12 cellular contexts compared by ENCODE assay signal in the genomic region with DNA sequence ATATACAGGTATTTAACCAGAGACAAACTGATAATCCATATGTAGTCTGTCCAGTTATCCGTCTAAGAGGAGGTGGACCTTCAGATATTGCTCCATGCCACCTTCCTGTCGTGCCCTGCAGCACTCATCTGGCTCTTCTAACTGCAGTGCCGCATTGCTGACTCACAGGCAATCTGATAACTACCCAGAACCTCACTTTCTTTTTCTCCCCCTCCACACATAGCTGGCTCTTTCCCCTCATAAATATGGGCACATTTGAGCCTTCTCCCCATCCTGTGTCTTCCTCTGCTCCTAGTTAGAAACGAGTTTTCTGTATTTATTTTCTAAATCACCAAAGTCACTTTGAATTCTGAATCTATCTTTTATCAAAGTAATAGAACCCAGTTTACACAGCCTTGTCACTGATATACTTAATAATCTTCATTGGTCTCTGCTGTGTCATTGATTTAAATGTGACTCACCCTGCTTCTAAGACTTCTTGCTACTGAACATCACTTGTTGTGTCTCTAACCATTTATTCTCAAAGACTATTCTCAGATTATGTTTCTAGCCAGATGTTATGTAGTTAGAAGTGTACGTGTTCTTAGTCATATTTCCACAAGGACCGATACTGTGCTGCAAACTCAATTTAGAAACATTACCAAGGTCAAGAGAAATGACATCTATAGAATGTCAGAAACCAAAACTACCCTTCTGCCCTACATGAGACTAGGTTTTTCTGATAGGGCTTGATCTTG. TPM values are rescaled to one million over a fixed set of nuclear protein-coding genes. Genes with fewer than 3 reads are reported as not detected.
DNase-seq lines count a peak whose midpoint lies in the region; ATAC-seq and TF ChIP-seq lines count a peak whose summit lies in the region.
"Had no signal": no experiment of that assay in that cellular context is flagged by ENCODE, and none has a peak within 500 bp of the region (broad histone marks: within the 10 kb centered on the region; RNA-seq: fewer than 3 reads in every experiment).

No MANE protein-coding gene starts in this region.

- H3K27ac ChIP-seq in right lobe of liver (no peak overlapping the region), tibial nerve (no peak overlapping the region)

- H3K27me3 ChIP-seq in right lobe of liver (no peaks in the 10 kb centered on the region), tibial nerve (no peaks in the 10 kb centered on the region)

- H3K36me3 ChIP-seq in right lobe of liver (no peaks in the 10 kb centered on the region), tibial nerve (no peaks in the 10 kb centered on the region)

- H3K4me1 ChIP-seq in right lobe of liver, result no peaks in the 10 kb centered on the region
- no peaks in the 10 kb centered on the region for H3K4me1 ChIP-seq in tibial nerve

- H3K9me3 ChIP-seq in right lobe of liver (no peaks in the 10 kb centered on the region), tibial nerve (no peaks in the 10 kb centered on the region)

- intact Hi-C loops in right lobe of liver (cut with DNase I) (no loop called here), left colon (cut with DNase I, micrococcal nuclease) (no loop called here)

- TF ChIP-seq CTCF in right lobe of liver (IDR thresholded peaks at IDR 0.05), result no peak
- no peak for TF ChIP-seq CTCF in tibial nerve (IDR thresholded peaks at IDR 0.05)

- H3K4me3 ChIP-seq in right lobe of liver (no peak overlapping the region), tibial nerve (no peak overlapping the region)

- peak; percentile 88 for DNase-seq in H4 (ENCODE audit: low spot score)
- DNase-seq in myocyte (ENCODE audit: low read depth), result peak; percentile 34
- no peak for DNase-seq in right lobe of liver
- DNase-seq in left colon, result no peak
- DNase-seq in tibial nerve (ENCODE audit: low spot score in 2 of 2), result no peak
- DNase-seq: activated CD8-positive, alpha-beta memory T cell treated with anti-CD3 and anti-CD28 coated beads for 24 hours; dermis blood vessel endothelial cell; GOT3; NCI-H526 treated with DMSO at 0.1 percent for 48 hours; stimulated activated CD4-positive, alpha-beta T cell treated with anti-CD3 and anti-CD28 coated beads, Interleukin-4, amount 100 ng/mL, for 1 hour had no signal

- 58% methylated on average over 6 of the region's 6 CpGs for WGBS in right lobe of liver (ENCODE audit: insufficient coverage, low coverage, low lambda C conversion rate, missing lambda C conversion rate)
- WGBS in tibial nerve, 2 donors, result 79 to 80% methylated on average over 6 of the region's 6 CpGs

- no peak for TF ChIP-seq EP300 in tibial nerve (IDR thresholded peaks at IDR 0.05)

- ATAC-seq in GM18907 (IDR thresholded peaks at IDR 0.05; ENCODE audit: unreplicated experiment) (peak; percentile 82), HG03521 (IDR thresholded peaks at IDR 0.05; ENCODE audit: unreplicated experiment) (peak; percentile 81), right lobe of liver (no peak), left colon (no peak)

- TF ChIP-seq POLR2A in right lobe of liver (IDR thresholded peaks at IDR 0.05) (no peak), tibial nerve (IDR thresholded peaks at IDR 0.05) (no peak)

RNA-seq across cellular contexts. Expression of gene KCNMB2, which starts 17.4 kb away (rescaled TPM):
- total RNA-seq in H4 (2014; rRNA removed; shearing (Covaris generic)), result not detected in 2 replicates
- total RNA-seq in myocyte (0.36 TPM in 1 of 2 replicates, not detected in the other), right lobe of liver (not detected), left colon (under 1 TPM in 1 of 2 donors, not detected in 1; 0.31 TPM), tibial nerve (not detected)
- polyA plus RNA-seq in myocyte (2012), result 0.43 TPM
- total RNA-seq: dermis blood vessel endothelial cell had no signal

Comparison
In these comparisons a context has a peak if more than half of its experiments do, and no peak if none do; other contexts are left out.
1. ATAC-seq: peak in GM18907 (single experiment) and HG03521 (single experiment); none in right lobe of liver (0 of 4) and left colon (single experiment).
2. DNase-seq: peak in H4 (single experiment) and myocyte (single experiment); none in right lobe of liver (0 of 3), left colon (0 of 2) and tibial nerve (0 of 2).